Comparison of ENCODE assay signal across 8 cellular contexts in the genomic region with DNA sequence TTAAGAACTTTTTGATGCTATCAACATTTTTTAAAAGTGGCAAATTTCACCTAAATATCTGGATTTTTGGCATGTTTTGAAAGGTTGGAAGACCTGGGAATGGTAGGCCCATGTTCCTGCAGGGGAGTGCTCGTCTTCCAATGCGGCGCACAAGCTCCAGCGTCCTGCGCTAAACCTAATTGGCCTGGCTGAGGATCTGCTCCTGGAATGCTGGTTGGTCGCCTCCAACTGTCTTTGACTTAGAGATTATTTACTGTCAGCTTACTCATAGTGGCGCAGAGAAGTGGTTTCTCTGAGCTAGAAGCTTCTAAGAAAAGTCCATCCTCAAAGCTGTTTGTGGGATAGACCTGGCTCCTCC. TPM values are rescaled to one million over a fixed set of nuclear protein-coding genes. Genes with fewer than 3 reads are reported as not detected.
DNase-seq lines count a peak whose midpoint lies in the region; ATAC-seq and TF ChIP-seq lines count a peak whose summit lies in the region.

No MANE protein-coding gene starts in this region.

- no peak for DNase-seq in activated CD4-positive, alpha-beta T cell treated with anti-CD3 and anti-CD28 coated beads, Interleukin-2, amount 10 ng/mL, durations not matched to agents 24 days and 14 days
- no peak for DNase-seq in activated CD4-positive, alpha-beta T cell treated with anti-CD3 and anti-CD28 coated beads, Interleukin-2, amount 50 U/mL, for 1 hour
- DNase-seq in activated naive CD8-positive, alpha-beta T cell treated with anti-CD3 and anti-CD28 coated beads for 36 hours, result no peak
- DNase-seq in thoracic aorta (ENCODE audit: low spot score) (no peak), cerebellum (ENCODE audit: low spot score) (no peak), AG08395 (ENCODE audit: low spot score) (no peak), NCI-H1417 (lab: John Stamatoyannopoulos, UW) (no peak)

- intact Hi-C loops in activated CD4-positive, alpha-beta T cell treated with anti-CD3 and anti-CD28 coated beads, Interleukin-2, amount 10 ng/mL, durations not matched to agents 24 days and 14 days (cut with micrococcal nuclease), result no loop called here

- H3K27me3 ChIP-seq in liver (ENCODE audit: control insufficient read depth in 4 of 4, insufficient read depth in 4 of 4, low read length in 3 of 4) (no peaks in the 10 kb centered on the region), thoracic aorta (replicated peaks; ENCODE audit: insufficient read depth) (no peaks in the 10 kb centered on the region)

- no peaks in the 10 kb centered on the region for H3K9me3 ChIP-seq in liver (ENCODE audit: control insufficient read depth in 4 of 4, low read length in 3 of 4)
- H3K9me3 ChIP-seq in thoracic aorta, result no peaks in the 10 kb centered on the region

- H3K27ac ChIP-seq in liver (ENCODE audit: low read depth in 1 of 2, low read length in 2 of 2) (peak overlapping the region; percentile 75 to 87), thoracic aorta (peak overlapping the region; percentile 25 to 36)

- H3K9me3 Mint-ChIP-seq in activated CD4-positive, alpha-beta T cell treated with anti-CD3 and anti-CD28 coated beads, Interleukin-2, amount 10 ng/mL, durations not matched to agents 24 days and 14 days, result no peaks in the 10 kb centered on the region
- no peaks in the 10 kb centered on the region for H3K9me3 Mint-ChIP-seq in activated naive CD8-positive, alpha-beta T cell treated with anti-CD3 and anti-CD28 coated beads for 36 hours

- peak overlapping the region in 1 of 2 donors; percentile 50 for H3K9ac ChIP-seq in liver (ENCODE audit: low read depth in 1 of 2, low read length in 2 of 2)

- peaks cover 44% of the 10 kb centered on the region for H3K4me1 Mint-ChIP-seq in activated CD4-positive, alpha-beta T cell treated with anti-CD3 and anti-CD28 coated beads, Interleukin-2, amount 10 ng/mL, durations not matched to agents 24 days and 14 days
- H3K4me1 Mint-ChIP-seq in activated naive CD8-positive, alpha-beta T cell treated with anti-CD3 and anti-CD28 coated beads for 36 hours, result peaks cover 40% of the 10 kb centered on the region

- ATAC-seq in thoracic aorta (ENCODE audit: insufficient number of reproducible peaks, low FRiP score, low read depth), result no peak

- peak overlapping the region; percentile 86 for H3K27ac Mint-ChIP-seq in activated CD4-positive, alpha-beta T cell treated with anti-CD3 and anti-CD28 coated beads, Interleukin-2, amount 10 ng/mL, durations not matched to agents 24 days and 14 days
- H3K27ac Mint-ChIP-seq in activated naive CD8-positive, alpha-beta T cell treated with anti-CD3 and anti-CD28 coated beads for 36 hours, result peak overlapping the region; percentile 79

- 85% methylated on average over 7 of the region's 7 CpGs for WGBS in liver

- H3K4me3 ChIP-seq in liver (ENCODE audit: low read depth in 1 of 3, low read length in 3 of 3) (peak overlapping the region in 2 of 3 donors; percentile 13 to 23), thoracic aorta (peak overlapping the region; percentile 78)

- no peaks in the 10 kb centered on the region for H3K36me3 Mint-ChIP-seq in activated CD4-positive, alpha-beta T cell treated with anti-CD3 and anti-CD28 coated beads, Interleukin-2, amount 10 ng/mL, durations not matched to agents 24 days and 14 days (ENCODE audit: low read depth)
- H3K36me3 Mint-ChIP-seq in activated naive CD8-positive, alpha-beta T cell treated with anti-CD3 and anti-CD28 coated beads for 36 hours, result peaks cover 13% of the 10 kb centered on the region

- no peak for TF ChIP-seq RAD21 in liver (IDR thresholded peaks at IDR 0.05)

- H3K36me3 ChIP-seq in liver (ENCODE audit: control insufficient read depth in 4 of 4, insufficient read depth in 3 of 4, low read depth in 1 of 4, low read length in 3 of 4) (no peaks in the 10 kb centered on the region), thoracic aorta (no peaks in the 10 kb centered on the region)

- TF ChIP-seq CTCF in liver (IDR thresholded peaks at IDR 0.05; ENCODE audit: low read depth, low read length, missing input control) (no peak), thoracic aorta (IDR thresholded peaks at IDR 0.05) (no peak)

- H3K4me1 ChIP-seq in liver (ENCODE audit: control insufficient read depth in 4 of 4, insufficient read depth in 4 of 4, low read length in 3 of 4) (peaks cover 19 to 35% (median 25%) of the 10 kb centered on the region in 4 donors), thoracic aorta (ENCODE audit: control insufficient read depth in 1 of 2, low read depth in 2 of 2) (peaks cover 15 to 22% of the 10 kb centered on the region in 2 donors)

- H3K4me3 Mint-ChIP-seq in activated CD4-positive, alpha-beta T cell treated with anti-CD3 and anti-CD28 coated beads, Interleukin-2, amount 10 ng/mL, durations not matched to agents 24 days and 14 days, result peak overlapping the region; percentile 88
- peak overlapping the region; percentile 88 for H3K4me3 Mint-ChIP-seq in activated naive CD8-positive, alpha-beta T cell treated with anti-CD3 and anti-CD28 coated beads for 36 hours

- H3K27me3 Mint-ChIP-seq in activated CD4-positive, alpha-beta T cell treated with anti-CD3 and anti-CD28 coated beads, Interleukin-2, amount 10 ng/mL, durations not matched to agents 24 days and 14 days, result no peaks in the 10 kb centered on the region
- no peaks in the 10 kb centered on the region for H3K27me3 Mint-ChIP-seq in activated naive CD8-positive, alpha-beta T cell treated with anti-CD3 and anti-CD28 coated beads for 36 hours

TF ChIP-seq in liver, 16 proteins besides CTCF, POLR2A, EP300 and RAD21:
- TF ChIP-seq HNF4A (conservative IDR thresholded peaks at IDR 0.05) (no peak), RXRA (IDR thresholded peaks at IDR 0.05) (no peak), TAF1 (conservative IDR thresholded peaks at IDR 0.05) (no peak), REST (IDR thresholded peaks at IDR 0.05) (no peak), HNF4G (IDR thresholded peaks at IDR 0.05) (no peak)

RNA-seq across cellular contexts. Expression of gene LIMK2, which starts 0.6 kb away (rescaled TPM):
- total RNA-seq in activated CD4-positive, alpha-beta T cell treated with anti-CD3 and anti-CD28 coated beads, Interleukin-2, amount 10 ng/mL, durations not matched to agents 24 days and 14 days, result 34.2 and 35.9 TPM in 2 replicates
- total RNA-seq in activated naive CD8-positive, alpha-beta T cell treated with anti-CD3 and anti-CD28 coated beads for 36 hours, result 10 to 100 TPM; 28.9 to 30.1 TPM
- total RNA-seq in liver (10 to 100 TPM; 13.6 to 39.2 TPM), thoracic aorta (10 to 100 TPM; 38.4 to 76.8 TPM), cerebellum (30.6 TPM)
- polyA plus RNA-seq in liver, result 10 to 100 TPM in 1 of 2 donors, 1 to 10 TPM in 1; 6.6 to 13.3 TPM

RNA-seq across cellular contexts. Expression of gene RNF185, which starts 51.5 kb away (rescaled TPM):
- total RNA-seq in activated CD4-positive, alpha-beta T cell treated with anti-CD3 and anti-CD28 coated beads, Interleukin-2, amount 10 ng/mL, durations not matched to agents 24 days and 14 days, result 17.0 and 19.4 TPM in 2 replicates
- 10 to 100 TPM; 20.5 to 21.3 TPM for total RNA-seq in activated naive CD8-positive, alpha-beta T cell treated with anti-CD3 and anti-CD28 coated beads for 36 hours
- total RNA-seq in liver (10 to 100 TPM; 11.7 to 37.4 TPM), thoracic aorta (10 to 100 TPM; 31.3 to 40.2 TPM), cerebellum (20.7 TPM)
- polyA plus RNA-seq in liver, result 10 to 100 TPM; 25.6 to 33.1 TPM
